ENCODE assay signal across 10 cellular contexts in the genomic region with DNA sequence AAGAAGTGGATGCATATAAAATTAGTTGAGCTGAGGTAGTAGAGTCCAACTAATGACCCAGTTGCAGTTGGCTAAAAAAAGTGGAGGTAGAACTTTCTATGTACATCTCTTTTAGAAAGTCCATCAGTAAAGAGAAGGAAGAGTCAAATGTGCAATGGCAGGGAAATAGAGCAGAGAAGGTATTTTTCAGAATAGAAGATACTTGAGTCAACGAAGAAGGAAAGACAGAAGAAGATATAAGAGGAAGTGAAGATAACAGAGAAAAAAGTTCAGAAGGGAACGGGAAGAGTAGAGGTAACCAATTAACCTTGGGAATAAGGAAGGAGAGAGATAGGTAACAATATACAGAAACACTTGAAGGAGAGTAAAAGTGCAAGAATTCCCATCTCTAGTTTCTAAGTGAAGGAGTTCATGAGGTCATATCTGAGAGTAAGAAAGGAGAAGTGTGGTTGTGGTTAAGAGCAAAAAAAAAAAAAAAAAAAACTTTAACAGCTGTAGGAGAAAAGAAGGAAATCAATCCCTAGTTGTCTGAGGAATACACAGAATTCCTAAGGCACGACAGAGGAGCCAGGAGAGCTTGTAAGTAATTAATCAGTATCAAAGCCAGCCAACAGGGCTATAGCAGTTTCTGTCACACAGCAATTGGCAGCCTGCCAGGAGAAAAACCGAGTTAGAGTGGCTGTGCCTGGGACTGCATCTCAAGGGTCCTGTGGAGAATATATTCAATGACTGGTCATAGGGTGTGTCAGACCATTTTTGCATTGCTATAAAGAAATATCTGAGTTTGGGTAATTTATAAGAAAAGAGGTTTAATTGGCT.
DNase-seq lines count a peak whose midpoint lies in the region; ATAC-seq and TF ChIP-seq lines count a peak whose summit lies in the region.
"Had no signal": no experiment of that assay in that cellular context is flagged by ENCODE, and none has a peak within 500 bp of the region (broad histone marks: within the 10 kb centered on the region; RNA-seq: fewer than 3 reads in every experiment).

No MANE protein-coding gene starts in this region.

- H3K27ac Mint-ChIP-seq in activated CD4-positive, alpha-beta T cell treated with anti-CD3 and anti-CD28 coated beads for 36 hours, result no peak overlapping the region
- H3K27ac Mint-ChIP-seq in activated CD4-positive, alpha-beta T cell treated with anti-CD3 and anti-CD28 coated beads, Interleukin-2, amount 10 ng/mL, durations not matched to agents 24 days and 14 days, result no peak overlapping the region
- H3K27ac Mint-ChIP-seq: CD4-positive, CD25-positive, alpha-beta regulatory T cell; dendritic cell treated with granulocyte-macrophage colony-stimulating factor and Interleukin-4, amounts not matched to agents 40 ng/mL and 50 ng/mL, for 4 days had no signal

- H3K79me2 ChIP-seq in osteoblast (ENCODE audit: insufficient read depth, low read length), result no peaks in the 10 kb centered on the region

- H3K4me2 ChIP-seq in osteoblast (ENCODE audit: insufficient read depth, low read length), result no peak overlapping the region

- H3K36me3 ChIP-seq in MG63 (no peaks in the 10 kb centered on the region), osteoblast (ENCODE audit: insufficient read depth, low read length) (no peaks in the 10 kb centered on the region)

- no peaks in the 10 kb centered on the region for H3K36me3 Mint-ChIP-seq in activated CD4-positive, alpha-beta T cell treated with anti-CD3 and anti-CD28 coated beads for 36 hours (ENCODE audit: low read depth)
- no peaks in the 10 kb centered on the region for H3K36me3 Mint-ChIP-seq in activated CD4-positive, alpha-beta T cell treated with anti-CD3 and anti-CD28 coated beads, Interleukin-2, amount 10 ng/mL, durations not matched to agents 24 days and 14 days (ENCODE audit: low read depth)
- no peaks in the 10 kb centered on the region for H3K36me3 Mint-ChIP-seq in activated T-cell treated with anti-CD3 and anti-CD28 coated beads, Interleukin-2, amount 50 U/mL, for 4 hours (ENCODE audit: insufficient read depth)
- H3K36me3 Mint-ChIP-seq: CD4-positive, CD25-positive, alpha-beta regulatory T cell had no signal

- H2AFZ ChIP-seq in osteoblast (ENCODE audit: low read length), result no peak overlapping the region

- H3K27me3 Mint-ChIP-seq in activated CD4-positive, alpha-beta T cell treated with anti-CD3 and anti-CD28 coated beads for 36 hours, result no peaks in the 10 kb centered on the region
- peaks cover 5% of the 10 kb centered on the region for H3K27me3 Mint-ChIP-seq in activated CD4-positive, alpha-beta T cell treated with anti-CD3 and anti-CD28 coated beads, Interleukin-2, amount 10 ng/mL, durations not matched to agents 24 days and 14 days
- no peaks in the 10 kb centered on the region for H3K27me3 Mint-ChIP-seq in activated T-cell treated with anti-CD3 and anti-CD28 coated beads, Interleukin-2, amount 50 U/mL, for 4 hours (ENCODE audit: low read depth)
- H3K27me3 Mint-ChIP-seq: CD4-positive, CD25-positive, alpha-beta regulatory T cell; dendritic cell treated with granulocyte-macrophage colony-stimulating factor and Interleukin-4, amounts not matched to agents 40 ng/mL and 50 ng/mL, for 4 days had no signal

- H3K27me3 ChIP-seq in MG63 (no peaks in the 10 kb centered on the region), osteoblast (ENCODE audit: insufficient read depth, low read length) (no peaks in the 10 kb centered on the region)

- no peak for ATAC-seq in activated CD4-positive, alpha-beta T cell treated with anti-CD3 and anti-CD28 coated beads for 36 hours
- ATAC-seq in activated T-cell treated with anti-CD3 and anti-CD28 coated beads, Interleukin-2, amount 50 U/mL, for 4 hours, result no peak
- ATAC-seq in HG03135 (IDR thresholded peaks at IDR 0.05; ENCODE audit: unreplicated experiment) (no peak), GM19397 (IDR thresholded peaks at IDR 0.05; ENCODE audit: unreplicated experiment) (no peak), HG03039 (IDR thresholded peaks at IDR 0.05; ENCODE audit: unreplicated experiment) (no peak)

- H4K20me1 ChIP-seq in osteoblast (ENCODE audit: insufficient read depth, low read length), result no peaks in the 10 kb centered on the region

- no peaks in the 10 kb centered on the region for H3K4me1 ChIP-seq in osteoblast (ENCODE audit: insufficient read depth, low read length)

- peak; percentile 53 for DNase-seq in activated CD4-positive, alpha-beta T cell treated with anti-CD3 and anti-CD28 coated beads for 36 hours
- no peak for DNase-seq in activated CD4-positive, alpha-beta T cell treated with anti-CD3 and anti-CD28 coated beads, Interleukin-2, amount 10 ng/mL, durations not matched to agents 24 days and 14 days
- DNase-seq in MG63 (peak; percentile 5), osteoblast (ENCODE audit: insufficient read length, low spot score, missing footprints) (peak; percentile 59)
- peak; percentile 24 for DNase-seq in activated T-cell treated with anti-CD3 and anti-CD28 coated beads, Interleukin-2, amount 50 U/mL, for 4 hours

- H3K4me3 ChIP-seq in MG63, result no peak overlapping the region
- no peak overlapping the region for H3K4me3 ChIP-seq in osteoblast (ENCODE audit: insufficient read depth, low read length)

- H3K27ac ChIP-seq in osteoblast (ENCODE audit: low read depth, low read length), result no peak overlapping the region

- CTCF ChIA-PET in activated CD4-positive, alpha-beta T cell treated with anti-CD3 and anti-CD28 coated beads for 36 hours (lab: Charles Lee), result interaction anchor here (0.6 kb wide), 1 partner anchor 15 kb away, joined by 3 read pairs; no protein-coding TSS in a partner anchor

- no peaks in the 10 kb centered on the region for H3K9me3 ChIP-seq in MG63
- H3K9me3 ChIP-seq in osteoblast (ENCODE audit: low read depth, low read length), result no peaks in the 10 kb centered on the region

- no peaks in the 10 kb centered on the region for H3K9me3 Mint-ChIP-seq in activated CD4-positive, alpha-beta T cell treated with anti-CD3 and anti-CD28 coated beads for 36 hours (ENCODE audit: low read depth)
- H3K9me3 Mint-ChIP-seq in activated CD4-positive, alpha-beta T cell treated with anti-CD3 and anti-CD28 coated beads, Interleukin-2, amount 10 ng/mL, durations not matched to agents 24 days and 14 days, result no peaks in the 10 kb centered on the region
- H3K9me3 Mint-ChIP-seq in activated T-cell treated with anti-CD3 and anti-CD28 coated beads, Interleukin-2, amount 50 U/mL, for 4 hours, result no peaks in the 10 kb centered on the region
- H3K9me3 Mint-ChIP-seq: dendritic cell treated with granulocyte-macrophage colony-stimulating factor and Interleukin-4, amounts not matched to agents 40 ng/mL and 50 ng/mL, for 4 days had no signal

- TF ChIP-seq CTCF in osteoblast (IDR thresholded peaks at IDR 0.05; ENCODE audit: extremely low read depth, low read depth, low read length), result no peak

- H3K4me3 Mint-ChIP-seq in activated CD4-positive, alpha-beta T cell treated with anti-CD3 and anti-CD28 coated beads for 36 hours, result no peak overlapping the region
- no peak overlapping the region for H3K4me3 Mint-ChIP-seq in activated CD4-positive, alpha-beta T cell treated with anti-CD3 and anti-CD28 coated beads, Interleukin-2, amount 10 ng/mL, durations not matched to agents 24 days and 14 days
- H3K4me3 Mint-ChIP-seq in activated T-cell treated with anti-CD3 and anti-CD28 coated beads, Interleukin-2, amount 50 U/mL, for 4 hours, result no peak overlapping the region
- H3K4me3 Mint-ChIP-seq: CD4-positive, CD25-positive, alpha-beta regulatory T cell; dendritic cell treated with granulocyte-macrophage colony-stimulating factor and Interleukin-4, amounts not matched to agents 40 ng/mL and 50 ng/mL, for 4 days had no signal

- peaks cover 9% of the 10 kb centered on the region for H3K4me1 Mint-ChIP-seq in activated CD4-positive, alpha-beta T cell treated with anti-CD3 and anti-CD28 coated beads for 36 hours
- no peaks in the 10 kb centered on the region for H3K4me1 Mint-ChIP-seq in activated CD4-positive, alpha-beta T cell treated with anti-CD3 and anti-CD28 coated beads, Interleukin-2, amount 10 ng/mL, durations not matched to agents 24 days and 14 days
- H3K4me1 Mint-ChIP-seq in activated T-cell treated with anti-CD3 and anti-CD28 coated beads, Interleukin-2, amount 50 U/mL, for 4 hours (ENCODE audit: low read depth), result peaks cover 7% of the 10 kb centered on the region

- intact Hi-C loops in activated CD4-positive, alpha-beta T cell treated with anti-CD3 and anti-CD28 coated beads for 36 hours (cut with DNase I, micrococcal nuclease), result loop anchor here in 1 of 2 experiments (10.0 kb wide), 1 partner anchor 845 kb away; no protein-coding TSS in a partner anchor
- intact Hi-C loops in activated CD4-positive, alpha-beta T cell treated with anti-CD3 and anti-CD28 coated beads, Interleukin-2, amount 10 ng/mL, durations not matched to agents 24 days and 14 days (cut with micrococcal nuclease), result no loop called here

- POLR2A ChIA-PET in activated CD4-positive, alpha-beta T cell treated with anti-CD3 and anti-CD28 coated beads for 36 hours (lab: Charles Lee), result no interaction called here
